In the genomic region with DNA sequence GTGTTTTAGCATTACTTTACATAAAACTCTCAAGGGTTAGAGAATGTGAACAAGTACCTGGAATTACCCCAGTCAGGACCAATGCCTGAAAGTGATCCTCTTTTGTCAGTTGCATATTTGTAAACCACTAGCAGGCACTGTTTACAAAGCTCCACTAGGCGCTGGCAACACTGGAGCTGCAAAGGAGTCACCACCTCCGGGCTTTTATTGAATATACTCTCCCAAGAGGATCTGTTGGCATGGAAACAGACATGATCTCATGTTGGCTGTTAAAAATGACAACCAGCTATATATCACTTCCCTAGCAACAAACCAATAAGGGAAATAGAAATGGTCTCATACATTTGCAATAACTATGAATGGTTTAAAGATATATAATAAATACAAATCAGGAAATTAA, we compare ENCODE assay signal across 9 cellular contexts.
DNase-seq lines count a peak whose midpoint lies in the region; ATAC-seq and TF ChIP-seq lines count a peak whose summit lies in the region.
"Had no signal": no experiment of that assay in that cellular context is flagged by ENCODE, and none has a peak within 500 bp of the region (broad histone marks: within the 10 kb centered on the region; RNA-seq: fewer than 3 reads in every experiment).

No MANE protein-coding gene starts in this region.

- no peaks in the 10 kb centered on the region for H3F3A ChIP-seq in SU-DHL-6 (ENCODE audit: insufficient read depth)

- no peaks in the 10 kb centered on the region for H3K9me2 ChIP-seq in SU-DHL-6 (replicated peaks; ENCODE audit: insufficient read depth, low read length)

- H3K4me3 Mint-ChIP-seq in osteocyte (ENCODE audit: unreplicated experiment) = no peak overlapping the region
- H3K4me3 Mint-ChIP-seq: activated naive CD8-positive, alpha-beta T cell had no signal

- no peak overlapping the region for H3K4me2 ChIP-seq in SU-DHL-6 (ENCODE audit: low read depth, low read length, poor library complexity, severe bottlenecking)

- H4K20me1 ChIP-seq in SU-DHL-6 (ENCODE audit: low read depth, low read length) = no peaks in the 10 kb centered on the region

- H2AFZ ChIP-seq in SU-DHL-6 (ENCODE audit: low read depth, low read length, severe bottlenecking) = peak overlapping the region; percentile 6

- H3K27ac ChIP-seq in SU-DHL-6 (ENCODE audit: low read depth, low read length) (no peak overlapping the region), liver (ENCODE audit: low read depth in 1 of 2, low read length in 2 of 2) (no peak overlapping the region)

- 30% methylated on average over 2 of the region's 2 CpGs for WGBS in liver

- no peak overlapping the region for H3K27ac Mint-ChIP-seq in osteocyte (ENCODE audit: unreplicated experiment)
- H3K27ac Mint-ChIP-seq: activated naive CD8-positive, alpha-beta T cell had no signal

- TF ChIP-seq RAD21 in Ishikawa (IDR thresholded peaks at IDR 0.05; ENCODE audit: low read depth) (peak; percentile 25; the same call in 1 of the 2 replicates), liver (IDR thresholded peaks at IDR 0.05) (peak; percentile 55 to 68)

- no peak overlapping the region for H3K9ac ChIP-seq in SU-DHL-6 (ENCODE audit: low read length)
- H3K9ac ChIP-seq in liver (ENCODE audit: low read depth in 1 of 2, low read length in 2 of 2) = no peak overlapping the region

- H3K4me1 ChIP-seq in liver (ENCODE audit: control insufficient read depth in 4 of 4, insufficient read depth in 4 of 4, low read length in 3 of 4) = peaks cover 0 to 5% (median 0%) of the 10 kb centered on the region in 4 donors

- no peaks in the 10 kb centered on the region for H3K27me3 ChIP-seq in SU-DHL-6 (ENCODE audit: low read length)
- H3K27me3 ChIP-seq in liver (ENCODE audit: control insufficient read depth in 4 of 4, insufficient read depth in 4 of 4, low read length in 3 of 4) = no peaks in the 10 kb centered on the region

- H3K36me3 Mint-ChIP-seq in osteocyte (ENCODE audit: unreplicated experiment) = peaks cover 9% of the 10 kb centered on the region

- no peaks in the 10 kb centered on the region for H3K27me3 Mint-ChIP-seq in osteocyte (ENCODE audit: unreplicated experiment)

- DNase-seq in EL = peak; percentile 53
- no peak for DNase-seq in osteocyte (ENCODE audit: extremely low spot score, unreplicated experiment)
- no peak for DNase-seq in stimulated activated naive CD4-positive, alpha-beta T cell treated with Interleukin-2 at 50 U/mL for 16 hours (lab: John Stamatoyannopoulos, UW)
- no peak for DNase-seq in NCI-H510A (lab: John Stamatoyannopoulos, UW)

- H3K36me3 ChIP-seq in SU-DHL-6 (ENCODE audit: low read length) = no peaks in the 10 kb centered on the region
- no peaks in the 10 kb centered on the region for H3K36me3 ChIP-seq in liver (ENCODE audit: control insufficient read depth in 4 of 4, insufficient read depth in 3 of 4, low read depth in 1 of 4, low read length in 3 of 4)

- no peaks in the 10 kb centered on the region for H3K9me3 Mint-ChIP-seq in osteocyte (ENCODE audit: unreplicated experiment)

- no peak for ATAC-seq in GM18517 (IDR thresholded peaks at IDR 0.05; ENCODE audit: unreplicated experiment)

- no peak overlapping the region for H3K4me3 ChIP-seq in SU-DHL-6 (ENCODE audit: insufficient read depth, low read length, poor library complexity, severe bottlenecking)
- no peak overlapping the region for H3K4me3 ChIP-seq in liver (ENCODE audit: low read depth in 1 of 3, low read length in 3 of 3)

- no peaks in the 10 kb centered on the region for H3K79me2 ChIP-seq in SU-DHL-6 (ENCODE audit: insufficient read depth, low read length)

- no peaks in the 10 kb centered on the region for H3K9me3 ChIP-seq in SU-DHL-6 (ENCODE audit: insufficient read depth, low read length)
- H3K9me3 ChIP-seq in liver (ENCODE audit: control insufficient read depth in 4 of 4, low read length in 3 of 4) = no peaks in the 10 kb centered on the region

- no peak for TF ChIP-seq EP300 in Ishikawa (IDR thresholded peaks at IDR 0.05; ENCODE audit: borderline replicate concordance)

- TF ChIP-seq CTCF in SU-DHL-6 (IDR thresholded peaks at IDR 0.05; ENCODE audit: insufficient read depth, low read length, poor library complexity, severe bottlenecking) (no peak), liver (IDR thresholded peaks at IDR 0.05; ENCODE audit: low read depth, low read length, missing input control) (peak; percentile 35), osteocyte (IDR thresholded peaks at IDR 0.05) (no peak)

- H3K4me1 Mint-ChIP-seq in osteocyte (ENCODE audit: unreplicated experiment) = peaks cover 8% of the 10 kb centered on the region

TF ChIP-seq in Ishikawa, 13 proteins besides CTCF, POLR2A, EP300 and RAD21 (continues in another document):
- TF ChIP-seq NFIC (IDR thresholded peaks at IDR 0.05) (no peak), TAF1 (IDR thresholded peaks at IDR 0.05; ENCODE audit: low read depth) (no peak), TCF12 (IDR thresholded peaks at IDR 0.05; ENCODE audit: low read depth) (no peak), CEBPB (IDR thresholded peaks at IDR 0.05) (no peak), EGR1 (IDR thresholded peaks at IDR 0.05) (no peak), FOXM1 (IDR thresholded peaks at IDR 0.05; ENCODE audit: borderline replicate concordance, low read depth) (no peak), CREB1 (IDR thresholded peaks at IDR 0.05; ENCODE audit: low read depth) (no peak), ZBTB7A (IDR thresholded peaks at IDR 0.05; ENCODE audit: low read depth) (no peak), YY1 (IDR thresholded peaks at IDR 0.05; ENCODE audit: low read depth) (no peak), TEAD4 (IDR thresholded peaks at IDR 0.05) (no peak)
- TF ChIP-seq, protein P1, sequence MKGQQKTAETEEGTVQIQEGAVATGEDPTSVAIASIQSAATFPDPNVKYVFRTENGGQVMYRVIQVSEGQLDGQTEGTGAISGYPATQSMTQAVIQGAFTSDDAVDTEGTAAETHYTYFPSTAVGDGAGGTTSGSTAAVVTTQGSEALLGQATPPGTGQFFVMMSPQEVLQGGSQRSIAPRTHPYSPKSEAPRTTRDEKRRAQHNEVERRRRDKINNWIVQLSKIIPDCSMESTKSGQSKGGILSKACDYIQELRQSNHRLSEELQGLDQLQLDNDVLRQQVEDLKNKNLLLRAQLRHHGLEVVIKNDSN (IDR thresholded peaks at IDR 0.05) = no peak
- TF ChIP-seq, protein P2, sequence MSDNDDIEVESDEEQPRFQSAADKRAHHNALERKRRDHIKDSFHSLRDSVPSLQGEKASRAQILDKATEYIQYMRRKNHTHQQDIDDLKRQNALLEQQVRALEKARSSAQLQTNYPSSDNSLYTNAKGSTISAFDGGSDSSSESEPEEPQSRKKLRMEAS (IDR thresholded peaks at IDR 0.05) = no peak

TF ChIP-seq in liver, 16 proteins besides CTCF, POLR2A, EP300 and RAD21 (continues in another document):
- TF ChIP-seq, protein P3, sequence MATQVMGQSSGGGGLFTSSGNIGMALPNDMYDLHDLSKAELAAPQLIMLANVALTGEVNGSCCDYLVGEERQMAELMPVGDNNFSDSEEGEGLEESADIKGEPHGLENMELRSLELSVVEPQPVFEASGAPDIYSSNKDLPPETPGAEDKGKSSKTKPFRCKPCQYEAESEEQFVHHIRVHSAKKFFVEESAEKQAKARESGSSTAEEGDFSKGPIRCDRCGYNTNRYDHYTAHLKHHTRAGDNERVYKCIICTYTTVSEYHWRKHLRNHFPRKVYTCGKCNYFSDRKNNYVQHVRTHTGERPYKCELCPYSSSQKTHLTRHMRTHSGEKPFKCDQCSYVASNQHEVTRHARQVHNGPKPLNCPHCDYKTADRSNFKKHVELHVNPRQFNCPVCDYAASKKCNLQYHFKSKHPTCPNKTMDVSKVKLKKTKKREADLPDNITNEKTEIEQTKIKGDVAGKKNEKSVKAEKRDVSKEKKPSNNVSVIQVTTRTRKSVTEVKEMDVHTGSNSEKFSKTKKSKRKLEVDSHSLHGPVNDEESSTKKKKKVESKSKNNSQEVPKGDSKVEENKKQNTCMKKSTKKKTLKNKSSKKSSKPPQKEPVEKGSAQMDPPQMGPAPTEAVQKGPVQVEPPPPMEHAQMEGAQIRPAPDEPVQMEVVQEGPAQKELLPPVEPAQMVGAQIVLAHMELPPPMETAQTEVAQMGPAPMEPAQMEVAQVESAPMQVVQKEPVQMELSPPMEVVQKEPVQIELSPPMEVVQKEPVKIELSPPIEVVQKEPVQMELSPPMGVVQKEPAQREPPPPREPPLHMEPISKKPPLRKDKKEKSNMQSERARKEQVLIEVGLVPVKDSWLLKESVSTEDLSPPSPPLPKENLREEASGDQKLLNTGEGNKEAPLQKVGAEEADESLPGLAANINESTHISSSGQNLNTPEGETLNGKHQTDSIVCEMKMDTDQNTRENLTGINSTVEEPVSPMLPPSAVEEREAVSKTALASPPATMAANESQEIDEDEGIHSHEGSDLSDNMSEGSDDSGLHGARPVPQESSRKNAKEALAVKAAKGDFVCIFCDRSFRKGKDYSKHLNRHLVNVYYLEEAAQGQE (IDR thresholded peaks at IDR 0.05) = no peak
- TF ChIP-seq GABPA (IDR thresholded peaks at IDR 0.05 in 1 of 2, conservative IDR thresholded peaks at IDR 0.05 in 1 of 2) (no peak), FOXA1 (IDR thresholded peaks at IDR 0.05) (peak; percentile 46), HNF4G (IDR thresholded peaks at IDR 0.05) (no peak), FOXA2 (IDR thresholded peaks at IDR 0.05) (peak; percentile 27), NR2F2 (IDR thresholded peaks at IDR 0.05) (no peak), HNF4A (conservative IDR thresholded peaks at IDR 0.05) (no peak), JUND (IDR thresholded peaks at IDR 0.05) (no peak), EGR1 (IDR thresholded peaks at IDR 0.05; ENCODE audit: low read depth in 2 of 2) (no peak), RXRA (IDR thresholded peaks at IDR 0.05) (peak in 1 of 2 donors; percentile 8), SP1 (IDR thresholded peaks at IDR 0.05) (no peak)
- TF ChIP-seq, protein P2 (IDR thresholded peaks at IDR 0.05) = no peak
- TF ChIP-seq, protein P4, sequence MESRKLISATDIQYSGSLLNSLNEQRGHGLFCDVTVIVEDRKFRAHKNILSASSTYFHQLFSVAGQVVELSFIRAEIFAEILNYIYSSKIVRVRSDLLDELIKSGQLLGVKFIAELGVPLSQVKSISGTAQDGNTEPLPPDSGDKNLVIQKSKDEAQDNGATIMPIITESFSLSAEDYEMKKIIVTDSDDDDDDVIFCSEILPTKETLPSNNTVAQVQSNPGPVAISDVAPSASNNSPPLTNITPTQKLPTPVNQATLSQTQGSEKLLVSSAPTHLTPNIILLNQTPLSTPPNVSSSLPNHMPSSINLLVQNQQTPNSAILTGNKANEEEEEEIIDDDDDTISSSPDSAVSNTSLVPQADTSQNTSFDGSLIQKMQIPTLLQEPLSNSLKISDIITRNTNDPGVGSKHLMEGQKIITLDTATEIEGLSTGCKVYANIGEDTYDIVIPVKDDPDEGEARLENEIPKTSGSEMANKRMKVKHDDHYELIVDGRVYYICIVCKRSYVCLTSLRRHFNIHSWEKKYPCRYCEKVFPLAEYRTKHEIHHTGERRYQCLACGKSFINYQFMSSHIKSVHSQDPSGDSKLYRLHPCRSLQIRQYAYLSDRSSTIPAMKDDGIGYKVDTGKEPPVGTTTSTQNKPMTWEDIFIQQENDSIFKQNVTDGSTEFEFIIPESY (IDR thresholded peaks at IDR 0.05) = no peak
